Comparison of ENCODE assay signal across 9 cellular contexts in the genomic region with DNA sequence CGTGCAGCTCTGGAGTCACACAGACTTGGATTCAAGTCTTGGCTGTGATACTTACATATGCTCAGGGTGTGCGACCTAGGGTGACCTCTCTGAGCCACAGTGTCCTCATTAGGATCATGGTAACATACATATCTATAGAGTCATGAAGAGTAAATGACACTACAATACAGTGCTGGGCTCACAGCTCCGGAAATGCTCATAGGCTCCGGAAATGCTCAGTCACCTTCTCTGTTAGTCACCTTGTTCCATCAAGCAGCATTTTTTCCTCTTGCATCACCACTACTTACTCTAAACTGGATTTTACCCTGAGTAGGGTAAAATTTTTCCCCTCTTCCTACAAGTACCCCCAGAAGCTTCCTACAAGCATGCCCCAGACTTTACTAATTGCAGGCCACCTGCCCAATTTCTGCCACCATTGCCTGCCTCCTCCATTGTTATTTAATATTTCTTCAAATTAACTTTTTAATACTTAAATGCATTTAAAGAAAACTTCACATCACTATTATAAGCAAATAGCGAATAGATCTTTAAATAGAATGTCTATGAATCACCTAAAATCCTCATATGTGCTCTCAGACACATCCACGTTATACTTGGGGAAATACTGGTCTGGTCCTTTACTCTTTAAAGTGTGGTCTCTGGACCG.
A peak's percentile ranks its signal among the peaks of the same experiment; 100 is the strongest.
DNase-seq lines count a peak whose midpoint lies in the region; ATAC-seq and TF ChIP-seq lines count a peak whose summit lies in the region.
"Had no signal": no experiment of that assay in that cellular context is flagged by ENCODE, and none has a peak within 500 bp of the region (broad histone marks: within the 10 kb centered on the region; RNA-seq: fewer than 3 reads in every experiment).

No MANE protein-coding gene starts in this region.

- ATAC-seq in stimulated activated effector memory CD8-positive, alpha-beta T cell treated with anti-CD3 and anti-CD28 coated beads, Interleukin-12 subunit alpha, Interleukin-12 subunit beta, amount 100 ng/mL, for 72 hours, result peak; percentile 100
- ATAC-seq in GM18868 (IDR thresholded peaks at IDR 0.05; ENCODE audit: unreplicated experiment), result no peak

- no peak overlapping the region for H3K4me3 Mint-ChIP-seq in stimulated activated effector memory CD8-positive, alpha-beta T cell treated with anti-CD3 and anti-CD28 coated beads, Interleukin-12 subunit alpha, Interleukin-12 subunit beta, amount 100 ng/mL, for 72 hours

- DNase-seq in DMS 273 (lab: John Stamatoyannopoulos, UW; ENCODE audit: unreplicated experiment) (peak; percentile 7), DMS 273 treated with DMSO at 0.1 percent for 48 hours (lab: John Stamatoyannopoulos, UW) (no peak), foreskin fibroblast (peak; percentile 89 to 93), NCI-H345 (lab: John Stamatoyannopoulos, UW) (no peak), SHP77 treated with DMSO at 0.1 percent for 48 hours (lab: John Stamatoyannopoulos, UW) (no peak)
- DNase-seq in activated CD8-positive, alpha-beta memory T cell treated with anti-CD3 and anti-CD28 coated beads, Interleukin-2, amount 50 U/mL, for 24 hours (ENCODE audit: extremely low read depth), result peak; percentile 13
- DNase-seq in stimulated activated effector memory CD8-positive, alpha-beta T cell treated with anti-CD3 and anti-CD28 coated beads, Interleukin-12 subunit alpha, Interleukin-12 subunit beta, amount 100 ng/mL, for 72 hours (ENCODE audit: low spot score in 2 of 2), result no peak
- DNase-seq: MV-4-11 had no signal

- peaks cover 22% of the 10 kb centered on the region for H3K4me1 Mint-ChIP-seq in stimulated activated effector memory CD8-positive, alpha-beta T cell treated with anti-CD3 and anti-CD28 coated beads, Interleukin-12 subunit alpha, Interleukin-12 subunit beta, amount 100 ng/mL, for 72 hours

- no peak for TF ChIP-seq CTCF in foreskin fibroblast (IDR thresholded peaks at IDR 0.05; ENCODE audit: low read depth, low read length)

- no peaks in the 10 kb centered on the region for H3K9me3 Mint-ChIP-seq in stimulated activated effector memory CD8-positive, alpha-beta T cell treated with anti-CD3 and anti-CD28 coated beads, Interleukin-12 subunit alpha, Interleukin-12 subunit beta, amount 100 ng/mL, for 72 hours

- no peak overlapping the region for H3K4me3 ChIP-seq in foreskin fibroblast (ENCODE audit: low read depth in 1 of 2, low read length in 2 of 2)

- H3K36me3 Mint-ChIP-seq in stimulated activated effector memory CD8-positive, alpha-beta T cell treated with anti-CD3 and anti-CD28 coated beads, Interleukin-12 subunit alpha, Interleukin-12 subunit beta, amount 100 ng/mL, for 72 hours, result no peaks in the 10 kb centered on the region

- H3K27ac Mint-ChIP-seq in stimulated activated effector memory CD8-positive, alpha-beta T cell treated with anti-CD3 and anti-CD28 coated beads, Interleukin-12 subunit alpha, Interleukin-12 subunit beta, amount 100 ng/mL, for 72 hours, result peak overlapping the region; percentile 89

Comparison
In these comparisons a context has a peak if more than half of its experiments do, and no peak if none do; other contexts are left out.
1. DNase-seq: peak in DMS 273 (single experiment), activated CD8-positive, alpha-beta memory T cell treated with anti-CD3 and anti-CD28 coated beads, Interleukin-2, amount 50 U/mL, for 24 hours (single experiment) and foreskin fibroblast (2 of 2); none in DMS 273 treated with DMSO at 0.1 percent for 48 hours (single experiment), stimulated activated effector memory CD8-positive, alpha-beta T cell treated with anti-CD3 and anti-CD28 coated beads, Interleukin-12 subunit alpha, Interleukin-12 subunit beta, amount 100 ng/mL, for 72 hours (0 of 2), NCI-H345 (single experiment) and SHP77 treated with DMSO at 0.1 percent for 48 hours (single experiment).